8 cellular contexts compared by ENCODE assay signal in genomic region chr19:16184665-16185122, GRCh38. TPM values are rescaled to one million over a fixed set of nuclear protein-coding genes. Genes with fewer than 3 reads are reported as not detected.
DNase-seq lines count a peak whose midpoint lies in the region; ATAC-seq, FAIRE-seq and TF ChIP-seq lines count a peak whose summit lies in the region.

No MANE protein-coding gene starts in this region.

- no peak for ATAC-seq in A549
- ATAC-seq in HG02973 (IDR thresholded peaks at IDR 0.05; ENCODE audit: unreplicated experiment) = peak; percentile 5
- ATAC-seq in GM18873 (IDR thresholded peaks at IDR 0.05; ENCODE audit: low FRiP score, unreplicated experiment) = no peak
- no peak for ATAC-seq in GM21619 (IDR thresholded peaks at IDR 0.05; ENCODE audit: unreplicated experiment)

- TF ChIP-seq CTCF in A549 (IDR thresholded peaks at IDR 0.05) (no peak), breast epithelium (IDR thresholded peaks at IDR 0.05) (peak in 1 of 3 donors; percentile 20)

- DNase-seq in A549 (ENCODE audit: low read depth in 1 of 2, low spot score in 1 of 2) (no peak), breast epithelium (ENCODE audit: low spot score in 2 of 2) (no peak), AG08396 (ENCODE audit: low spot score) (no peak), NCI-H1417 treated with DMSO at 0.1 percent for 48 hours (lab: John Stamatoyannopoulos, UW) (no peak)

- H3K27ac ChIP-seq in A549 = peak overlapping the region; percentile 75 to 95
- peak overlapping the region in 1 of 2 donors; percentile 84 for H3K27ac ChIP-seq in breast epithelium

- no peak for TF ChIP-seq RAD21 in A549 (conservative IDR thresholded peaks at IDR 0.05 in 1 of 2, IDR thresholded peaks at IDR 0.05 in 1 of 2)

- intact Hi-C loops in breast epithelium (cut with DNase I; ENCODE audit: low total_unique reads) = no loop called here

- CTCF ChIA-PET in A549 (lab: Yijun Ruan, JAX) = interaction anchor here (0.7 to 3.4 kb wide), 13 partner anchors 11 to 629 kb away, joined by 3 to 28 read pairs (median 4); partner anchors contain the start of genes RAB8A and TPM4

- H3K4me3 ChIP-seq in A549 (peak overlapping the region; percentile 96), breast epithelium (peak overlapping the region; percentile 73 to 94 (median 90)), mucosa of stomach (ENCODE audit: low read length) (peak overlapping the region; percentile 79)

- no peak for TF ChIP-seq EP300 in A549 (IDR thresholded peaks at IDR 0.05)

- H3K4me2 ChIP-seq in A549 = peak overlapping the region; percentile 68

- H3K9me3 ChIP-seq in A549 = no peaks in the 10 kb centered on the region
- no peaks in the 10 kb centered on the region for H3K9me3 ChIP-seq in breast epithelium
- no peaks in the 10 kb centered on the region for H3K9me3 ChIP-seq in mucosa of stomach (ENCODE audit: control insufficient read depth, low read length)

- FAIRE-seq in A549 (lab: Jason Lieb, UNC) = no peak

- 0 out of 3 replicates have a peak, but pooled peaks cover 4% of the 10 kb centered on the region for H3K4me1 ChIP-seq in A549
- H3K4me1 ChIP-seq in breast epithelium = peaks cover 0 to 5% of the 10 kb centered on the region in 2 donors
- peaks cover 15% of the 10 kb centered on the region for H3K4me1 ChIP-seq in mucosa of stomach (ENCODE audit: control insufficient read depth, insufficient read depth, low read length)

- H3K27me3 ChIP-seq in breast epithelium (no peaks in the 10 kb centered on the region), mucosa of stomach (ENCODE audit: control insufficient read depth, insufficient read depth, low read length) (no peaks in the 10 kb centered on the region)

- peak overlapping the region; percentile 93 for H3K9ac ChIP-seq in mucosa of stomach (ENCODE audit: low read length)

- TF ChIP-seq POLR2A in A549 (IDR thresholded peaks at IDR 0.05; ENCODE audit: low read length) = no peak
- TF ChIP-seq POLR2A in breast epithelium (IDR thresholded peaks at IDR 0.05) = no peak

- POLR2A ChIA-PET in A549 (lab: Yijun Ruan, JAX) = interaction anchor here (0.5 to 1.0 kb wide), 9 partner anchors 10 to 143 kb away, joined by 3 to 6 read pairs (median 3); partner anchors contain the start of genes AP1M1, CIB3 and TPM4

- no peaks in the 10 kb centered on the region for H3K36me3 ChIP-seq in breast epithelium
- H3K36me3 ChIP-seq in mucosa of stomach (ENCODE audit: control insufficient read depth, insufficient read depth, low read length) = peaks cover 4% of the 10 kb centered on the region

- 37% methylated on average over 18 of the region's 18 CpGs for WGBS in A549 (ENCODE audit: missing lambda C conversion rate)

TF ChIP-seq in A549, 52 proteins besides CTCF, POLR2A, EP300 and RAD21:
- no peak for TF ChIP-seq USF2 (IDR thresholded peaks at IDR 0.05)
- no peak for TF ChIP-seq MAX (IDR thresholded peaks at IDR 0.05)
- no peak for TF ChIP-seq GATA3 (IDR thresholded peaks at IDR 0.05; ENCODE audit: borderline replicate concordance)
- TF ChIP-seq EHMT2 (IDR thresholded peaks at IDR 0.05; ENCODE audit: low read depth) = no peak
- TF ChIP-seq ATOH8 (CRISPR knock-in tag; IDR thresholded peaks at IDR 0.05; ENCODE audit: low read depth) = no peak
- no peak for TF ChIP-seq E2F6 (IDR thresholded peaks at IDR 0.05; ENCODE audit: borderline replicate concordance, low read depth)
- TF ChIP-seq PHF8 (IDR thresholded peaks at IDR 0.05; ENCODE audit: borderline replicate concordance, low read depth) = no peak
- no peak for TF ChIP-seq CBX2 (IDR thresholded peaks at IDR 0.05; ENCODE audit: borderline replicate concordance, low read depth)

RNA-seq across cellular contexts. Expression of gene FAM32A, which starts 0.5 kb away (rescaled TPM):
- polyA plus RNA-seq in A549 (2011; rRNA removed) = 97.6 and 108 TPM in 2 replicates
- 86.6 and 95.0 TPM in 2 replicates for polyA plus RNA-seq in A549 (2012; cell fraction: cytosol; rRNA removed)
- polyA plus RNA-seq in A549 (2012; cell fraction: nucleus; rRNA removed) = 43.9 and 63.3 TPM in 2 replicates
- 80.8 to 85.1 TPM (median 84.7 TPM) in 3 replicates for polyA plus RNA-seq in A549 (2017; fragmentation: RNase III; extraction: RNeasy Plus Mini Kit Qiagen cat#74134 plus additional on column Dnase treatment)
- 31.2 and 37.5 TPM in 2 replicates for polyA minus RNA-seq in A549 (2011; rRNA and poly(A)+ RNA removed)
- total RNA-seq in breast epithelium = 100 to 1,000 TPM in 1 of 3 donors, 10 to 100 TPM in 2; 80.0 to 112 (median 86.3) TPM

RNA-seq across cellular contexts. Expression of gene CIB3, which starts 11.4 kb away (rescaled TPM):
- polyA plus RNA-seq in A549 (2011; rRNA removed) (not detected in 2 replicates), A549 (2017; fragmentation: RNase III; extraction: RNeasy Plus Mini Kit Qiagen cat#74134 plus additional on column Dnase treatment) (not detected in 3 replicates)
- polyA plus RNA-seq in A549 (2012; cell fraction: cytosol; rRNA removed) = not detected in 2 replicates
- not detected in 2 replicates for polyA plus RNA-seq in A549 (2012; cell fraction: nucleus; rRNA removed)
- not detected in 2 replicates for polyA minus RNA-seq in A549 (2011; rRNA and poly(A)+ RNA removed)
- total RNA-seq in breast epithelium = under 1 TPM in 1 of 3 donors, not detected in 2; 0.59 TPM

RNA-seq across cellular contexts. Expression of gene AP1M1, which starts 13.0 kb away (rescaled TPM):
- polyA plus RNA-seq in A549 (2011; rRNA removed) = 37.8 and 42.5 TPM in 2 replicates
- polyA plus RNA-seq in A549 (2012; cell fraction: cytosol; rRNA removed) = 73.9 and 92.0 TPM in 2 replicates
- 105 and 138 TPM in 2 replicates for polyA plus RNA-seq in A549 (2012; cell fraction: nucleus; rRNA removed)
- polyA plus RNA-seq in A549 (2017; fragmentation: RNase III; extraction: RNeasy Plus Mini Kit Qiagen cat#74134 plus additional on column Dnase treatment) = 63.0 to 68.0 TPM (median 63.6 TPM) in 3 replicates
- 39.7 and 69.8 TPM in 2 replicates for polyA minus RNA-seq in A549 (2011; rRNA and poly(A)+ RNA removed)
- 100 to 1,000 TPM in 1 of 3 donors, 10 to 100 TPM in 2; 43.3 to 123 (median 75.7) TPM for total RNA-seq in breast epithelium

RNA-seq across cellular contexts. Expression of gene HSH2D, which starts 41.2 kb away (rescaled TPM):
- polyA plus RNA-seq in A549 (2011; rRNA removed) (0.05 and 0.16 TPM in 2 replicates), A549 (2017; fragmentation: RNase III; extraction: RNeasy Plus Mini Kit Qiagen cat#74134 plus additional on column Dnase treatment) (not detected in 3 replicates)
- polyA plus RNA-seq in A549 (2012; cell fraction: cytosol; rRNA removed) = not detected in 2 replicates
- polyA plus RNA-seq in A549 (2012; cell fraction: nucleus; rRNA removed) = not detected in 2 replicates
- not detected in 2 replicates for polyA minus RNA-seq in A549 (2011; rRNA and poly(A)+ RNA removed)
- total RNA-seq in breast epithelium = 1 to 10 TPM in 2 of 3 donors, under 1 TPM in 1; 0.16 to 5.7 (median 5.6) TPM
